2 cellular contexts compared by ENCODE assay signal in the genomic region with DNA sequence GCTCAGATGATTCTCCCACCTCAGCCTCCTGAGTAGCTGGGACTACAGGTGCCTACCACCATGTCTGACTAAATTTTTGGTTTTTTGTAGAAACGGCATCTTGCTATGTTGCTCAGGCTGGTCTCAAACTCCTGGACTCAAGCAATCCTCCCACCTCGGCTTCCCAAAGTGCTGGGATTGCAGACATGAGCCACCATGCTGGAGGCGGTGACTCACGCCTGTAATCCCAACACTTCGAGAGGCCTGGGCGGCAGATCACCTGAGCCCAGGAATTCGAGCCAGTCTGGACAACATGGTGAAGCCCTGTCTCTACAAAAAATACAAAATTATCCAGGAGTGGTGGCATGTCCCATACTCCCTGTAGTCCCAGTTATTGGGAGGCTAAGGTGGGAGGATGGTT. TPM values are rescaled to one million over a fixed set of nuclear protein-coding genes. Genes with fewer than 3 reads are reported as not detected.
"Had no signal": no experiment of that assay in that cellular context is flagged by ENCODE, and none has a peak within 500 bp of the region (broad histone marks: within the 10 kb centered on the region; RNA-seq: fewer than 3 reads in every experiment).

No MANE protein-coding gene starts in this region.

RNA-seq across cellular contexts. Expression of gene SPOCD1, which starts 4.4 kb away (rescaled TPM):
- total RNA-seq: Right ventricle myocardium inferior had no signal
- polyA plus RNA-seq: IgD-negative memory B cell had no signal
